ENCODE assay signal across 9 cellular contexts in the genomic region with DNA sequence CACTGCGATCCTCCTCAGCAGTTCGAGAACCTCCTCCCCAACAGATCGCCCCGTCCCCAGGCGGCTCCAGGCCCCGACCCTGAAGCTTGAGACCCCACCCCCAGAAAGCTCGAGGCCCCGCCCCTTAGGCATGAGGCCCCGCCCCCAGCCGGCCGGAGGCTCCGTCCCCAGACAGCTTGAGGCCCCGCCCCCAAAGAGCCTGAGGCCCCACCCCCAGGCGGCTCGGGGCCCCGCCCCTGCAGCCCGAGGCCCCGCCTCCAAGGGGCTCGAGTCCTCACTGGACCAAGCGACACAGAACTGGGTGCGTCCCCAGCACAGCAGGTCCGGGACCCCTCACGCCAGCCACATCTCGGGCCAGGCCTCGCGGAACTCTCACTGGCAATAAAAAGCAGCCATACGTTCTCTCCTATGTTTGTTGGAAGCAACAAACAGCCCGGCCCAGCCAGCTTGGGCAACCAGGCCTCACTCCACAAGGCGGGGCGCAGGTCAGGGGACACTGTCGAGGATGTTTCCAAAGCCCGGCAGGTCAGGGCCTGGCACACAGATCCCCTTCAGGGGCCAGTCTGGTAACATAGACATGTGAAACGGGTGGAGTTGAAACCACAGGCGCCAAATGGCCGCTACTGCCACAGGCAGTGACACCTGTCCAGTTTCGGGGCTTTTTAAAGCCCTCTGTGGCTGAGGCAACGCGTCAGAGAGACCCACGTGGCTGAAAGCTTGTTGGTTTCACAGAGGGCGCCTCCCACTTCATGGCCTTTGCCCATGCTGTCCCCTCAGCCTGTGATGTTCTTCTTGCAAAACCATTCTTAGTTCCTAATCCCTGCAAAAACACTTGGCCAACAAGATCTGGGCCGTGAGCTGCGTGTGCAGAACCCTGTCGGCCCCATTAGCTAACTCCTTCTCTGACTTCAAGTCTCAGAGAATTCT.
DNase-seq lines count a peak whose midpoint lies in the region; ATAC-seq and TF ChIP-seq lines count a peak whose summit lies in the region.
"Had no signal": no experiment of that assay in that cellular context is flagged by ENCODE, and none has a peak within 500 bp of the region (broad histone marks: within the 10 kb centered on the region; RNA-seq: fewer than 3 reads in every experiment).

No MANE protein-coding gene starts in this region.

- H3K18ac ChIP-seq in mesendoderm (ENCODE audit: low read length): no peak overlapping the region

- no CpG with 5 or more reads among the region's 43 CpGs for WGBS in mesendoderm (ENCODE audit: extremely low coverage, insufficient coverage, low lambda C conversion rate)

- ATAC-seq in GM19328 (IDR thresholded peaks at IDR 0.05; ENCODE audit: unreplicated experiment): peak; percentile 90
- peak; percentile 74 for ATAC-seq in HG03103 (IDR thresholded peaks at IDR 0.05; ENCODE audit: low read depth, unreplicated experiment)

- H3K4ac ChIP-seq in mesendoderm (ENCODE audit: low read depth, low read length): no peak overlapping the region

- H3K23ac ChIP-seq in mesendoderm (ENCODE audit: low read length): no peak overlapping the region

- peaks cover 2% of the 10 kb centered on the region for H3K4me1 Mint-ChIP-seq in Calu3 (ENCODE audit: low read depth, unreplicated experiment)
- H3K4me1 Mint-ChIP-seq in activated CD4-positive, alpha-beta memory T cell treated with anti-CD3 and anti-CD28 coated beads for 36 hours (ENCODE audit: low read depth): peaks cover 2% of the 10 kb centered on the region
- H3K4me1 Mint-ChIP-seq: mesothelial cell of epicardium had no signal

- H3K9ac ChIP-seq in mesendoderm (ENCODE audit: low read length): no peak overlapping the region

- H3K79me2 ChIP-seq in mesendoderm (ENCODE audit: control insufficient read depth, insufficient read depth, low read length): no peaks in the 10 kb centered on the region

- POLR2A ChIA-PET in activated CD4-positive, alpha-beta memory T cell treated with anti-CD3 and anti-CD28 coated beads for 36 hours (lab: Charles Lee): no interaction called here

- no peaks in the 10 kb centered on the region for H3K36me3 Mint-ChIP-seq in Calu3 (ENCODE audit: insufficient read depth, unreplicated experiment)
- H3K36me3 Mint-ChIP-seq in activated CD4-positive, alpha-beta memory T cell treated with anti-CD3 and anti-CD28 coated beads for 36 hours: no peaks in the 10 kb centered on the region
- H3K36me3 Mint-ChIP-seq: mesothelial cell of epicardium had no signal

- no peak overlapping the region for H3K4me2 ChIP-seq in mesendoderm (ENCODE audit: low read length)

- H2BK120ac ChIP-seq in mesendoderm (ENCODE audit: low read depth, low read length): no peak overlapping the region

- H3K79me1 ChIP-seq in mesendoderm (ENCODE audit: low read length): no peaks in the 10 kb centered on the region

- no peak for TF ChIP-seq CTCF in Calu3 (IDR thresholded peaks at IDR 0.05; ENCODE audit: unreplicated experiment)

- no peaks in the 10 kb centered on the region for H3K27me3 Mint-ChIP-seq in Calu3 (ENCODE audit: unreplicated experiment)
- H3K27me3 Mint-ChIP-seq in activated CD4-positive, alpha-beta memory T cell treated with anti-CD3 and anti-CD28 coated beads for 36 hours: no peaks in the 10 kb centered on the region

- H3K27ac ChIP-seq in mesendoderm (ENCODE audit: low read depth, low read length): no peak overlapping the region

- no peaks in the 10 kb centered on the region for H3K27me3 ChIP-seq in mesendoderm (ENCODE audit: insufficient read depth, low read length, poor library complexity)

- H3K9me3 Mint-ChIP-seq in Calu3 (ENCODE audit: low read depth, unreplicated experiment): no peaks in the 10 kb centered on the region
- H3K9me3 Mint-ChIP-seq in activated CD4-positive, alpha-beta memory T cell treated with anti-CD3 and anti-CD28 coated beads for 36 hours: no peaks in the 10 kb centered on the region
- H3K9me3 Mint-ChIP-seq: mesothelial cell of epicardium had no signal

- peak overlapping the region; percentile 35 for H3K27ac Mint-ChIP-seq in Calu3 (ENCODE audit: unreplicated experiment)
- H3K27ac Mint-ChIP-seq in activated CD4-positive, alpha-beta memory T cell treated with anti-CD3 and anti-CD28 coated beads for 36 hours: no peak overlapping the region
- H3K27ac Mint-ChIP-seq: mesothelial cell of epicardium had no signal

- no peak overlapping the region for H3K56ac ChIP-seq in mesendoderm (ENCODE audit: low read length)

- no TSS peak for BruUV-seq in Calu3 (replicated peaks; lab: Mats Ljungman, UMichigan)

- no peaks in the 10 kb centered on the region for H3K36me3 ChIP-seq in mesendoderm (ENCODE audit: control insufficient read depth, insufficient read depth, low read length)

- H3K4me1 ChIP-seq in mesendoderm (ENCODE audit: control insufficient read depth, low read depth, low read length): no peaks in the 10 kb centered on the region

- H4K5ac ChIP-seq in mesendoderm (ENCODE audit: low read length): no peak overlapping the region

- DNase-seq in Calu3 (peak; percentile 43), mesendoderm (peak; percentile 72), NCI-H774 (lab: John Stamatoyannopoulos, UW) (no peak), A172 (ENCODE audit: low spot score) (no peak), KG1 (lab: John Stamatoyannopoulos, UW) (no peak)
- peak; percentile 32 for DNase-seq in activated CD4-positive, alpha-beta memory T cell treated with anti-CD3 and anti-CD28 coated beads for 36 hours

- CTCF ChIA-PET in Calu3 (lab: Charles Lee): no interaction called here
- CTCF ChIA-PET in activated CD4-positive, alpha-beta memory T cell treated with anti-CD3 and anti-CD28 coated beads for 36 hours (lab: Charles Lee): no interaction called here

- H3K4me3 ChIP-seq in mesendoderm (ENCODE audit: low read length): no peak overlapping the region

- intact Hi-C loops in Calu3 (cut with micrococcal nuclease; ENCODE audit: unreplicated experiment): no loop called here
- intact Hi-C loops in activated CD4-positive, alpha-beta memory T cell treated with anti-CD3 and anti-CD28 coated beads for 36 hours (cut with micrococcal nuclease): no loop called here

- H4K8ac ChIP-seq in mesendoderm (ENCODE audit: low read depth, low read length): no peak overlapping the region

- no peak overlapping the region for H2AK5ac ChIP-seq in mesendoderm (ENCODE audit: low read length)

- no peak overlapping the region for H3K4me3 Mint-ChIP-seq in Calu3 (ENCODE audit: low read depth, unreplicated experiment)
- H3K4me3 Mint-ChIP-seq in activated CD4-positive, alpha-beta memory T cell treated with anti-CD3 and anti-CD28 coated beads for 36 hours: no peak overlapping the region
- H3K4me3 Mint-ChIP-seq: mesothelial cell of epicardium had no signal

- no peak overlapping the region for H2BK15ac ChIP-seq in mesendoderm (replicated peaks; ENCODE audit: low read depth)

- no peak overlapping the region for H2BK5ac ChIP-seq in mesendoderm (ENCODE audit: low read length)

Comparison
In these comparisons a context has a peak if more than half of its experiments do, and no peak if none do; other contexts are left out.
1. DNase-seq: peak in Calu3 (single experiment), activated CD4-positive, alpha-beta memory T cell treated with anti-CD3 and anti-CD28 coated beads for 36 hours (single experiment) and mesendoderm (single experiment); none in NCI-H774 (single experiment), A172 (single experiment) and KG1 (single experiment).